Comparison of ENCODE assay signal across 15 cellular contexts in genomic region chr2:37011126-37011525, GRCh38. TPM values are rescaled to one million over a fixed set of nuclear protein-coding genes. Genes with fewer than 3 reads are reported as not detected.
DNase-seq lines count a peak whose midpoint lies in the region; ATAC-seq lines count a peak whose summit lies in the region.
"Had no signal": no experiment of that assay in that cellular context is flagged by ENCODE, and none has a peak within 500 bp of the region (broad histone marks: within the 10 kb centered on the region; RNA-seq: fewer than 3 reads in every experiment).

No MANE protein-coding gene starts in this region.

- H3K4me3 Mint-ChIP-seq in activated CD4-positive, alpha-beta memory T cell treated with anti-CD3 and anti-CD28 coated beads for 36 hours, result no peak overlapping the region
- H3K4me3 Mint-ChIP-seq in activated CD4-positive, alpha-beta memory T cell treated with anti-CD3 and anti-CD28 coated beads, Interleukin-2, amount 10 ng/mL, durations not matched to agents 7 days and 5 days, result no peak overlapping the region

- peak; percentile 38 for ATAC-seq in GM21717 (IDR thresholded peaks at IDR 0.05; ENCODE audit: unreplicated experiment)
- ATAC-seq in GM19328 (IDR thresholded peaks at IDR 0.05; ENCODE audit: unreplicated experiment), result no peak
- ATAC-seq: SK-N-SH treated with all-trans-retinoic acid at 6 μM for 48 hours had no signal

- H3K36me3 Mint-ChIP-seq in activated CD4-positive, alpha-beta memory T cell treated with anti-CD3 and anti-CD28 coated beads for 36 hours, result peaks cover 18% of the 10 kb centered on the region
- H3K36me3 Mint-ChIP-seq in activated CD4-positive, alpha-beta memory T cell treated with anti-CD3 and anti-CD28 coated beads, Interleukin-2, amount 10 ng/mL, durations not matched to agents 7 days and 5 days (ENCODE audit: low read depth), result peaks cover 36% of the 10 kb centered on the region

- no peaks in the 10 kb centered on the region for H3K9me3 Mint-ChIP-seq in activated CD4-positive, alpha-beta memory T cell treated with anti-CD3 and anti-CD28 coated beads for 36 hours
- no peaks in the 10 kb centered on the region for H3K9me3 Mint-ChIP-seq in activated CD4-positive, alpha-beta memory T cell treated with anti-CD3 and anti-CD28 coated beads, Interleukin-2, amount 10 ng/mL, durations not matched to agents 7 days and 5 days

- CTCF ChIA-PET in activated CD4-positive, alpha-beta memory T cell treated with anti-CD3 and anti-CD28 coated beads for 36 hours (lab: Charles Lee), result no interaction called here
- CTCF ChIA-PET in activated CD4-positive, alpha-beta memory T cell treated with anti-CD3 and anti-CD28 coated beads, Interleukin-2, amount 10 ng/mL, durations not matched to agents 7 days and 5 days (lab: Charles Lee), result no interaction called here

- peaks cover 14% of the 10 kb centered on the region for H3K4me1 Mint-ChIP-seq in activated CD4-positive, alpha-beta memory T cell treated with anti-CD3 and anti-CD28 coated beads for 36 hours (ENCODE audit: low read depth)
- H3K4me1 Mint-ChIP-seq in activated CD4-positive, alpha-beta memory T cell treated with anti-CD3 and anti-CD28 coated beads, Interleukin-2, amount 10 ng/mL, durations not matched to agents 7 days and 5 days, result peaks cover 10% of the 10 kb centered on the region

- POLR2A ChIA-PET in activated CD4-positive, alpha-beta memory T cell treated with anti-CD3 and anti-CD28 coated beads for 36 hours (lab: Charles Lee), result no interaction called here
- POLR2A ChIA-PET in activated CD4-positive, alpha-beta memory T cell treated with anti-CD3 and anti-CD28 coated beads, Interleukin-2, amount 10 ng/mL, durations not matched to agents 7 days and 5 days (lab: Charles Lee), result no interaction called here

- DNase-seq in activated CD4-positive, alpha-beta memory T cell treated with anti-CD3 and anti-CD28 coated beads for 36 hours, result no peak
- no peak for DNase-seq in activated CD4-positive, alpha-beta memory T cell treated with anti-CD3 and anti-CD28 coated beads, Interleukin-2, amount 10 ng/mL, durations not matched to agents 7 days and 5 days
- peak; percentile 60 for DNase-seq in NAMALWA (ENCODE audit: low spot score)
- DNase-seq in lung microvascular endothelial cell (ENCODE audit: low read depth in 2 of 2), result peak; percentile 2 to 4
- no peak for DNase-seq in mesenteric fat pad (ENCODE audit: low spot score)
- no peak for DNase-seq in globus pallidus (ENCODE audit: low spot score)
- DNase-seq: activated T-cell treated with anti-CD3 and anti-CD28 coated beads, Interleukin-2, amount 50 U/mL, for 1 hour; Caco-2; dermis blood vessel endothelial cell; NCI-H2081; stimulated activated CD4-positive, alpha-beta T cell treated with anti-CD3 and anti-CD28 coated beads, Interleukin-12 subunit alpha, Interleukin-12 subunit beta, amount 100 ng/mL, for 4 hours; trophoblast cell had no signal

- intact Hi-C loops in activated CD4-positive, alpha-beta memory T cell treated with anti-CD3 and anti-CD28 coated beads for 36 hours (cut with micrococcal nuclease), result no loop called here

- peak overlapping the region; percentile 6 for H3K27ac Mint-ChIP-seq in activated CD4-positive, alpha-beta memory T cell treated with anti-CD3 and anti-CD28 coated beads for 36 hours
- H3K27ac Mint-ChIP-seq in activated CD4-positive, alpha-beta memory T cell treated with anti-CD3 and anti-CD28 coated beads, Interleukin-2, amount 10 ng/mL, durations not matched to agents 7 days and 5 days, result no peak overlapping the region

- no peaks in the 10 kb centered on the region for H3K27me3 Mint-ChIP-seq in activated CD4-positive, alpha-beta memory T cell treated with anti-CD3 and anti-CD28 coated beads for 36 hours
- no peaks in the 10 kb centered on the region for H3K27me3 Mint-ChIP-seq in activated CD4-positive, alpha-beta memory T cell treated with anti-CD3 and anti-CD28 coated beads, Interleukin-2, amount 10 ng/mL, durations not matched to agents 7 days and 5 days

RNA-seq across cellular contexts. Expression of gene STRN, which starts 44.8 kb away (rescaled TPM):
- total RNA-seq in activated CD4-positive, alpha-beta memory T cell treated with anti-CD3 and anti-CD28 coated beads for 36 hours, result 10 to 100 TPM; 22.3 to 25.0 TPM
- 10 to 100 TPM; 33.7 to 34.4 TPM for total RNA-seq in activated CD4-positive, alpha-beta memory T cell treated with anti-CD3 and anti-CD28 coated beads, Interleukin-2, amount 10 ng/mL, durations not matched to agents 7 days and 5 days
- total RNA-seq in lung microvascular endothelial cell (13.7 and 19.4 TPM in 2 replicates), mesenteric fat pad (26.2 TPM)

Comparison
In these comparisons a context has a peak if more than half of its experiments do, and no peak if none do; other contexts are left out.
1. DNase-seq: peak in NAMALWA (single experiment) and lung microvascular endothelial cell (2 of 2); none in activated CD4-positive, alpha-beta memory T cell treated with anti-CD3 and anti-CD28 coated beads for 36 hours (single experiment), activated CD4-positive, alpha-beta memory T cell treated with anti-CD3 and anti-CD28 coated beads, Interleukin-2, amount 10 ng/mL, durations not matched to agents 7 days and 5 days (single experiment), mesenteric fat pad (single experiment) and globus pallidus (single experiment).